ENCODE assay signal across 19 cellular contexts in the genomic region with DNA sequence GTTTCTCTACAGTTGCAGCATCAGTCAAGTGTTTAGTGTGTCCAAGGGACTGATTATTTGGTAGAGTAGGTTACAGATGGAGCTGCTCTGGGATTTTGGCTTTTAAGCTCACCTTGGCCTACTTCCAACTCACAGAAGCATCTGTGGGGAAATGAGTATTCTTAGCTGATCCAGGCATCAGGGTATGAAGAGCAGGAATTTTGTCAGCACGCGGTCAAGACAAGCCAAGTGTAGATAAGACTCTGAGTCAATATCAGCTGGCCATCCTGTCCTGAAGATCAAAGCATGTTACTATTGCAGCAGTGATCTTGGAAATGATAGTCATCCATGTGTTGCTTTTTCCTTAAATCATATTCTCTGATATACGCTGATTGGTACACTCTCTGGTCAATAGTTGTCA.
DNase-seq lines count a peak whose midpoint lies in the region; ATAC-seq and TF ChIP-seq lines count a peak whose summit lies in the region.
"Had no signal": no experiment of that assay in that cellular context is flagged by ENCODE, and none has a peak within 500 bp of the region (broad histone marks: within the 10 kb centered on the region; RNA-seq: fewer than 3 reads in every experiment).

No MANE protein-coding gene starts in this region.

- TF ChIP-seq CTCF in brain microvascular endothelial cell (IDR thresholded peaks at IDR 0.05; ENCODE audit: low read depth, low read length, missing control alignments): no peak

- no peaks in the 10 kb centered on the region for H3K27me3 ChIP-seq in brain microvascular endothelial cell (replicated peaks)

- DNase-seq in NCI-H1694 treated with DMSO at 0.1 percent for 48 hours (lab: John Stamatoyannopoulos, UW) (peak; percentile 1), NCI-H1694 (lab: John Stamatoyannopoulos, UW) (no peak), NCI-H524 treated with DMSO at 0.1 percent for 48 hours (lab: John Stamatoyannopoulos, UW) (peak; percentile 89), brain microvascular endothelial cell (peak; percentile 10), NCI-H510A (lab: John Stamatoyannopoulos, UW) (no peak), AML-193 (lab: John Stamatoyannopoulos, UW) (no peak)
- DNase-seq: DMS79 treated with DMSO at 0.1 percent for 48 hours; GM23248; HCEC 1CT; KBM-7; MM.1S; NCI-H1048; NCI-H226; NCI-H526; NK-92 treated with Interleukin-12 subunit alpha and Interleukin-12 subunit beta, amount 100 ng/mL, for 24 hours had no signal

- no peak overlapping the region for H3K27ac ChIP-seq in brain microvascular endothelial cell
- H3K27ac ChIP-seq: C4-2B, GM23248 had no signal

- H3K36me3 ChIP-seq in brain microvascular endothelial cell (replicated peaks): no peaks in the 10 kb centered on the region

- H3K4me3 ChIP-seq in brain microvascular endothelial cell (ENCODE audit: low read depth, low read length): no peak overlapping the region
- H3K4me3 ChIP-seq: GM23248 had no signal

- in situ Hi-C loops in brain microvascular endothelial cell (cut with HindIII; ENCODE audit: low pct_ligation_motif_present, low sequenced_read_pairs): no loop called here

- ATAC-seq in GM19395 (IDR thresholded peaks at IDR 0.05; ENCODE audit: unreplicated experiment): no peak
- ATAC-seq: Panc1, SK-N-SH treated with all-trans-retinoic acid at 6 μM for 48 hours had no signal

Comparison
In these comparisons a context has a peak if more than half of its experiments do, and no peak if none do; other contexts are left out.
1. DNase-seq: peak in NCI-H1694 treated with DMSO at 0.1 percent for 48 hours (single experiment), NCI-H524 treated with DMSO at 0.1 percent for 48 hours (single experiment) and brain microvascular endothelial cell (single experiment); none in NCI-H1694 (single experiment), NCI-H510A (single experiment) and AML-193 (0 of 2).